Comparison of ENCODE assay signal across 1 cellular context in genomic region chr3:122235147-122235546, GRCh38.
TF ChIP-seq lines count a peak whose summit lies in the region.

No MANE protein-coding gene starts in this region.

TF ChIP-seq in WTC11, 78 proteins besides CTCF, POLR2A, EP300 and RAD21 (continued from another document):
- no peak for TF ChIP-seq AR (CRISPR knock-in tag; IDR thresholded peaks at IDR 0.05)
- TF ChIP-seq CREB1 (CRISPR knock-in tag; IDR thresholded peaks at IDR 0.05): no peak
TF ChIP-seq in WTC11: peak in this region for 0.
